In genomic region chr10:822197-822596, GRCh38 we compare ENCODE assay signal across 15 cellular contexts.
"Had no signal": no experiment of that assay in that cellular context is flagged by ENCODE, and none has a peak within 500 bp of the region (broad histone marks: within the 10 kb centered on the region; RNA-seq: fewer than 3 reads in every experiment).

No MANE protein-coding gene starts in this region.

- ATAC-seq: left ventricle myocardium superior; mucosa of descending colon; naive thymus-derived CD4-positive, alpha-beta T cell had no signal

- H3K9me3 ChIP-seq: gastroesophageal sphincter, heart left ventricle, mucosa of descending colon, suprapubic skin had no signal

- H3K4me1 ChIP-seq: gastroesophageal sphincter, suprapubic skin had no signal

- H3K4me3 ChIP-seq: gastroesophageal sphincter, heart left ventricle, mucosa of descending colon, SK-N-MC, suprapubic skin had no signal

- H3K9me3 Mint-ChIP-seq: activated CD4-positive, alpha-beta T cell treated with anti-CD3 and anti-CD28 coated beads, Interleukin-2, amount 10 ng/mL, durations not matched to agents 24 days and 14 days; activated T-helper 1 cell treated with anti-CD3 and anti-CD28 coated beads, Interleukin-12 subunit alpha, Interleukin-12 subunit beta, Interleukin-2, Interleukin-4 antibody, amounts not matched to agents 30 ng/mL and 10 ng/mL and 1 ng/mL, durations not matched to agents 14 hours and 24 hours and 36 hours had no signal

- H3K27me3 ChIP-seq: gastroesophageal sphincter, heart left ventricle, suprapubic skin had no signal

- H3K27ac ChIP-seq: gastroesophageal sphincter, heart left ventricle, SK-N-MC, suprapubic skin had no signal

- H3K4me3 Mint-ChIP-seq: activated CD4-positive, alpha-beta T cell treated with anti-CD3 and anti-CD28 coated beads, Interleukin-2, amount 10 ng/mL, durations not matched to agents 24 days and 14 days; activated naive CD8-positive, alpha-beta T cell; activated T-helper 1 cell treated with anti-CD3 and anti-CD28 coated beads, Interleukin-12 subunit alpha, Interleukin-12 subunit beta, Interleukin-2, Interleukin-4 antibody, amounts not matched to agents 30 ng/mL and 10 ng/mL and 1 ng/mL, durations not matched to agents 14 hours and 24 hours and 36 hours had no signal

- H3K27ac Mint-ChIP-seq: activated T-helper 1 cell treated with anti-CD3 and anti-CD28 coated beads, Interleukin-12 subunit alpha, Interleukin-12 subunit beta, Interleukin-2, Interleukin-4 antibody, amounts not matched to agents 30 ng/mL and 10 ng/mL and 1 ng/mL, durations not matched to agents 14 hours and 24 hours and 36 hours had no signal

- H3K27me3 Mint-ChIP-seq: activated CD4-positive, alpha-beta T cell treated with anti-CD3 and anti-CD28 coated beads, Interleukin-2, amount 10 ng/mL, durations not matched to agents 24 days and 14 days; activated naive CD8-positive, alpha-beta T cell; naive thymus-derived CD4-positive, alpha-beta T cell had no signal

- DNase-seq: activated CD4-positive, alpha-beta T cell treated with anti-CD3 and anti-CD28 coated beads, Interleukin-2, amount 10 ng/mL, durations not matched to agents 24 days and 14 days; activated gamma-delta T cell treated with Interleukin-2 at 50 U/mL for 16 hours; effector CD4-positive, alpha-beta T cell; heart left ventricle; left ventricle myocardium superior; mucosa of descending colon; naive thymus-derived CD4-positive, alpha-beta T cell; nucleus accumbens; posterior cingulate gyrus; stimulated activated naive CD4-positive, alpha-beta T cell treated with Interleukin-2 at 50 U/mL for 16 hours had no signal
